9 cellular contexts compared by ENCODE assay signal in genomic region chr10:16449454-16449853, GRCh38.
"Had no signal": no experiment of that assay in that cellular context is flagged by ENCODE, and none has a peak within 500 bp of the region (broad histone marks: within the 10 kb centered on the region; RNA-seq: fewer than 3 reads in every experiment).

No MANE protein-coding gene starts in this region.

- H3K36me3 ChIP-seq: HAP-1 had no signal

- DNase-seq: GM23248, GOT3, H7, H9, HCEC 1CT, HFFc6 had no signal

- H3K27ac ChIP-seq: GM23248 had no signal

- H3K4me3 ChIP-seq: GM23248, GM23338, HAP-1 had no signal

- ATAC-seq: GM23338, HCT116 had no signal

- H3K4me1 ChIP-seq: HAP-1 had no signal

- H3K9me3 ChIP-seq: HAP-1 had no signal
